ENCODE assay signal across 15 cellular contexts in the genomic region with DNA sequence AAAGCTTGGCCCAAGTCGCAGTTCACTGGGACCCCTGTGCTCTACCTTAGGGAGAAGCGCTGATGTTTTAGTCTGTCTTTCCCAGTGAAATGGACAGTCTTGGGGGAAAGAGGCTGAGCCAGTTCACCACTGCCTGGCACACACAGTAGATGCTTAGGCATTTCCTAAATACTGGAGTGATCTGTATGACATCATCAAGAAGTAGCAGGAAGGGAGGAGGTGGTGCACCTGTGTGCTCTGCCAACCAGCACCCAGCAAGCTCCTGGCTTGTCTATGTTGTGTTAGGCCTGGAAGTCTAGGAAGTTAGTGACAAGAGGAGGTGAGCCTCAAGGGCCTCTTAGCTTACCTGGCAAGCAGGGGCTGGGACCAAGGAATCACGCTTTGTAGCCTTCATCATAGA.
DNase-seq lines count a peak whose midpoint lies in the region; ATAC-seq, FAIRE-seq and TF ChIP-seq lines count a peak whose summit lies in the region.
"Had no signal": no experiment of that assay in that cellular context is flagged by ENCODE, and none has a peak within 500 bp of the region (broad histone marks: within the 10 kb centered on the region; RNA-seq: fewer than 3 reads in every experiment).

No MANE protein-coding gene starts in this region.

- TF ChIP-seq CTCF in HepG2 (CRISPR knock-in tag; IDR thresholded peaks at IDR 0.05), result no peak
- no peak for TF ChIP-seq CTCF in right lobe of liver (IDR thresholded peaks at IDR 0.05)
- no peak for TF ChIP-seq CTCF in bronchial epithelial cell (IDR thresholded peaks at IDR 0.05; ENCODE audit: insufficient read depth, low read length, severe bottlenecking)
- no peak for TF ChIP-seq CTCF in upper lobe of right lung (IDR thresholded peaks at IDR 0.05)

- DNase-seq in HepG2 (ENCODE audit: low spot score) (no peak), right lobe of liver (no peak), bronchial epithelial cell (ENCODE audit: low read depth) (peak; percentile 17), kidney tubule cell (ENCODE audit: low spot score) (peak; percentile 12), upper lobe of right lung (no peak), NCI-H510A (lab: John Stamatoyannopoulos, UW) (no peak), epidermal melanocyte (ENCODE audit: insufficient read length, low spot score) (no peak)
- no peak for DNase-seq in activated T-cell treated with anti-CD3 and anti-CD28 coated beads, Interleukin-2, amount 50 U/mL, for 24 hours
- DNase-seq: C1 segment of cervical spinal cord, DMS79 treated with DMSO at 0.1 percent for 48 hours, NCI-H2107, NCI-H82, RPMI8226 had no signal

- 93% methylated on average over 3 of the region's 3 CpGs for WGBS in HepG2 (ENCODE audit: low lambda C conversion rate)
- 80% methylated on average over 2 of the region's 3 CpGs for WGBS in right lobe of liver (ENCODE audit: insufficient coverage, low coverage, low lambda C conversion rate, missing lambda C conversion rate)

- no peak overlapping the region for H3K27ac Mint-ChIP-seq in activated T-cell treated with anti-CD3 and anti-CD28 coated beads, Interleukin-2, amount 50 U/mL, for 24 hours

- intact Hi-C loops in HepG2 (cut with micrococcal nuclease; ENCODE audit: unreplicated experiment) (no loop called here), right lobe of liver (cut with DNase I) (no loop called here), upper lobe of right lung (cut with DNase I) (no loop called here)

- no peak for TF ChIP-seq RAD21 in HepG2 (CRISPR knock-in tag; IDR thresholded peaks at IDR 0.05)

- no peaks in the 10 kb centered on the region for H3K79me2 ChIP-seq in HepG2 (ENCODE audit: insufficient read depth, low read length)

- H3K4me1 Mint-ChIP-seq in activated T-cell treated with anti-CD3 and anti-CD28 coated beads, Interleukin-2, amount 50 U/mL, for 24 hours (ENCODE audit: low read depth), result no peaks in the 10 kb centered on the region

- no peaks in the 10 kb centered on the region for H3K36me3 ChIP-seq in HepG2 (replicated peaks in 1 of 2; ENCODE audit: control insufficient read depth in 1 of 2, insufficient read depth in 2 of 2, low read length in 2 of 2)
- H3K36me3 ChIP-seq in right lobe of liver, result no peaks in the 10 kb centered on the region
- no peaks in the 10 kb centered on the region for H3K36me3 ChIP-seq in bronchial epithelial cell (ENCODE audit: control insufficient read depth, insufficient read depth, low read length)
- H3K36me3 ChIP-seq in upper lobe of right lung, result no peaks in the 10 kb centered on the region

- BruUV-seq in HepG2 (replicated peaks; lab: Mats Ljungman, UMichigan), result no TSS peak

- H3K4me3 ChIP-seq in HepG2 (replicated peaks in 1 of 3; ENCODE audit: insufficient read depth in 1 of 3, low read depth in 2 of 3, low read length in 3 of 3) (no peak overlapping the region), right lobe of liver (no peak overlapping the region), bronchial epithelial cell (ENCODE audit: low read depth, low read length) (no peak overlapping the region), upper lobe of right lung (no peak overlapping the region)

- in situ Hi-C loops in HepG2 (cut with HindIII; ENCODE audit: extremely low pct_ligation_motif_present, low pct_unique_long_range_greater_than_20kb), result no loop called here

- FAIRE-seq in HepG2 (lab: Jason Lieb, UNC), result no peak
- peak; percentile 23 for FAIRE-seq in bronchial epithelial cell (lab: Jason Lieb, UNC)
- FAIRE-seq: D721Med, HTR-8/SVneo had no signal

- H3K27me3 Mint-ChIP-seq in activated T-cell treated with anti-CD3 and anti-CD28 coated beads, Interleukin-2, amount 50 U/mL, for 24 hours, result no peaks in the 10 kb centered on the region

- TF ChIP-seq POLR2A in HepG2 (IDR thresholded peaks at IDR 0.05; ENCODE audit: insufficient read depth in 1 of 2, low read depth in 2 of 2, low read length in 2 of 2), result no peak
- no peak for TF ChIP-seq POLR2A in right lobe of liver (IDR thresholded peaks at IDR 0.05)

- H4K20me1 ChIP-seq in HepG2 (ENCODE audit: insufficient read depth, low read length), result no peaks in the 10 kb centered on the region

- no peak overlapping the region for H3K9ac ChIP-seq in HepG2 (ENCODE audit: insufficient read depth, low read depth, low read length)

- no peaks in the 10 kb centered on the region for H3K36me3 Mint-ChIP-seq in activated T-cell treated with anti-CD3 and anti-CD28 coated beads, Interleukin-2, amount 50 U/mL, for 24 hours (ENCODE audit: low read depth)

- H3K4me1 ChIP-seq in HepG2 (ENCODE audit: insufficient read depth, low read length) (peaks cover 39% of the 10 kb centered on the region), right lobe of liver (peaks cover 0 to 5% (median 0%) of the 10 kb centered on the region in 4 donors), upper lobe of right lung (peaks cover 16% of the 10 kb centered on the region)

- H3K27me3 ChIP-seq in HepG2 (ENCODE audit: control insufficient read depth in 1 of 2, insufficient read depth in 2 of 2, low read length in 2 of 2) (peaks cover 0 to 8% of the 10 kb centered on the region in 2 experiments; a peak in 2 of 5 replicates), right lobe of liver (no peaks in the 10 kb centered on the region), bronchial epithelial cell (ENCODE audit: control insufficient read depth, insufficient read depth, low read length) (no peaks in the 10 kb centered on the region), upper lobe of right lung (no peaks in the 10 kb centered on the region)

- no peak for TF ChIP-seq EP300 in HepG2 (IDR thresholded peaks at IDR 0.05; ENCODE audit: low read depth in 2 of 2, low read length in 2 of 2)
- no peak for TF ChIP-seq EP300 in HepG2 (CRISPR knock-in tag; IDR thresholded peaks at IDR 0.05; ENCODE audit: borderline replicate concordance)

- H3K9me3 ChIP-seq in HepG2 (ENCODE audit: low read length), result no peaks in the 10 kb centered on the region
- H3K9me3 ChIP-seq in right lobe of liver, result no peaks in the 10 kb centered on the region
- H3K9me3 ChIP-seq in upper lobe of right lung, result no peaks in the 10 kb centered on the region

- H3K9me3 Mint-ChIP-seq in activated T-cell treated with anti-CD3 and anti-CD28 coated beads, Interleukin-2, amount 50 U/mL, for 24 hours, result no peaks in the 10 kb centered on the region

- no peak for ATAC-seq in HepG2
- ATAC-seq in right lobe of liver, result no peak
- ATAC-seq in upper lobe of right lung, result peak; percentile 8

- H3K4me2 ChIP-seq in HepG2 (ENCODE audit: low read depth, low read length), result no peak overlapping the region

- CTCF ChIA-PET in HepG2 (lab: Yijun Ruan, JAX; ENCODE audit: low intra/inter-chr PET ratio, low total read pairs), result no interaction called here

- no peak overlapping the region for H3K4me3 Mint-ChIP-seq in activated T-cell treated with anti-CD3 and anti-CD28 coated beads, Interleukin-2, amount 50 U/mL, for 24 hours

- POLR2A ChIA-PET in HepG2 (lab: Yijun Ruan, JAX), result no interaction called here

- H2AFZ ChIP-seq in HepG2 (ENCODE audit: low read length), result no peak overlapping the region

- no peak overlapping the region for H3K27ac ChIP-seq in HepG2 (ENCODE audit: extremely low read length, insufficient read depth, low read length)
- no peak overlapping the region for H3K27ac ChIP-seq in right lobe of liver
- no peak overlapping the region for H3K27ac ChIP-seq in upper lobe of right lung

TF ChIP-seq in HepG2, 621 proteins besides CTCF, POLR2A, EP300 and RAD21:
- no peak for TF ChIP-seq SALL2 (CRISPR knock-in tag; IDR thresholded peaks at IDR 0.05)
- TF ChIP-seq ATF7 (IDR thresholded peaks at IDR 0.05), result peak; percentile 59; the same call in 1 of the 2 replicates
- no peak for TF ChIP-seq ATF7 (CRISPR knock-in tag; IDR thresholded peaks at IDR 0.05)
- TF ChIP-seq, protein P1, sequence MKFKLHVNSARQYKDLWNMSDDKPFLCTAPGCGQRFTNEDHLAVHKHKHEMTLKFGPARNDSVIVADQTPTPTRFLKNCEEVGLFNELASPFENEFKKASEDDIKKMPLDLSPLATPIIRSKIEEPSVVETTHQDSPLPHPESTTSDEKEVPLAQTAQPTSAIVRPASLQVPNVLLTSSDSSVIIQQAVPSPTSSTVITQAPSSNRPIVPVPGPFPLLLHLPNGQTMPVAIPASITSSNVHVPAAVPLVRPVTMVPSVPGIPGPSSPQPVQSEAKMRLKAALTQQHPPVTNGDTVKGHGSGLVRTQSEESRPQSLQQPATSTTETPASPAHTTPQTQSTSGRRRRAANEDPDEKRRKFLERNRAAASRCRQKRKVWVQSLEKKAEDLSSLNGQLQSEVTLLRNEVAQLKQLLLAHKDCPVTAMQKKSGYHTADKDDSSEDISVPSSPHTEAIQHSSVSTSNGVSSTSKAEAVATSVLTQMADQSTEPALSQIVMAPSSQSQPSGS (CRISPR knock-in tag; IDR thresholded peaks at IDR 0.05), result no peak
- no peak for TF ChIP-seq ZNF629 (CRISPR knock-in tag; conservative IDR thresholded peaks at IDR 0.05)

Comparison
In these comparisons a context has a peak if more than half of its experiments do, and no peak if none do; other contexts are left out.
1. DNase-seq: peak in bronchial epithelial cell (single experiment) and kidney tubule cell (single experiment); none in HepG2 (single experiment), right lobe of liver (0 of 3), upper lobe of right lung (single experiment), NCI-H510A (single experiment), activated T-cell treated with anti-CD3 and anti-CD28 coated beads, Interleukin-2, amount 50 U/mL, for 24 hours (single experiment) and epidermal melanocyte (single experiment).